Comparison of ENCODE assay signal across 23 cellular contexts in genomic region chr1:40167317-40167716, GRCh38. TPM values are rescaled to one million over a fixed set of nuclear protein-coding genes. Genes with fewer than 3 reads are reported as not detected.
A peak's percentile ranks its signal among the peaks of the same experiment; 100 is the strongest.
DNase-seq lines count a peak whose midpoint lies in the region; ATAC-seq, FAIRE-seq and TF ChIP-seq lines count a peak whose summit lies in the region.
"Had no signal": no experiment of that assay in that cellular context is flagged by ENCODE, and none has a peak within 500 bp of the region (broad histone marks: within the 10 kb centered on the region; RNA-seq: fewer than 3 reads in every experiment).

No MANE protein-coding gene starts in this region.

- H3K27ac ChIP-seq in GM12878 (ENCODE audit: control insufficient read depth, insufficient read depth): no peak overlapping the region
- H3K27ac ChIP-seq in smooth muscle cell (ENCODE audit: low read depth): no peak overlapping the region
- H3K27ac ChIP-seq in mammary epithelial cell (ENCODE audit: insufficient read depth, low read depth, low read length): no peak overlapping the region
- H3K27ac ChIP-seq: C4-2B, SJCRH30 had no signal

- peak; percentile 66 for FAIRE-seq in GM12878 (lab: Jason Lieb, UNC)
- FAIRE-seq: D721Med, GM19239, RCC 7860 had no signal

- H2AFZ ChIP-seq in GM12878 (ENCODE audit: control insufficient read depth, low read depth, low read length): no peak overlapping the region
- no peak overlapping the region for H2AFZ ChIP-seq in smooth muscle cell (ENCODE audit: low read depth)
- no peak overlapping the region for H2AFZ ChIP-seq in mammary epithelial cell (ENCODE audit: low read depth, low read length)

- H3K4me3 ChIP-seq in GM12878 (0 out of 2 replicates have a peak overlapping the region, but pooled peaks have one; percentile 21), smooth muscle cell (no peak overlapping the region), mammary epithelial cell (replicated peaks in 1 of 3; ENCODE audit: insufficient read depth in 1 of 3, low read depth in 2 of 3, low read length in 3 of 3) (no peak overlapping the region)
- H3K4me3 ChIP-seq: MG63, SJCRH30 had no signal

- in situ Hi-C loops in GM12878 (cut with MboI): no loop called here
- in situ Hi-C loops in mammary epithelial cell (cut with MboI; ENCODE audit: low sequenced_read_pairs in 2 of 2): no loop called here

- WGBS in GM12878 (ENCODE audit: insufficient coverage, insufficient replicate concordance, low lambda C conversion rate, missing lambda C conversion rate): 71% methylated on average over 4 of the region's 4 CpGs
- 95% methylated on average over 4 of the region's 4 CpGs for WGBS in smooth muscle cell (ENCODE audit: low lambda C conversion rate)
- 82% methylated on average over 4 of the region's 4 CpGs for WGBS in mammary epithelial cell (ENCODE audit: low coverage, missing lambda C conversion rate)

- H3K27ac Mint-ChIP-seq in activated naive CD8-positive, alpha-beta T cell: peak overlapping the region; percentile 38
- no peak overlapping the region for H3K27ac Mint-ChIP-seq in activated naive CD8-positive, alpha-beta T cell treated with anti-CD3 and anti-CD28 coated beads for 36 hours

- peaks cover 3% of the 10 kb centered on the region for H3K36me3 Mint-ChIP-seq in activated naive CD8-positive, alpha-beta T cell
- peaks cover 4% of the 10 kb centered on the region for H3K36me3 Mint-ChIP-seq in activated naive CD8-positive, alpha-beta T cell treated with anti-CD3 and anti-CD28 coated beads for 36 hours

- no peaks in the 10 kb centered on the region for H3K9me3 Mint-ChIP-seq in activated naive CD8-positive, alpha-beta T cell (ENCODE audit: low read depth)
- H3K9me3 Mint-ChIP-seq in activated naive CD8-positive, alpha-beta T cell treated with anti-CD3 and anti-CD28 coated beads for 36 hours: no peaks in the 10 kb centered on the region

- peak; percentile 63 for ATAC-seq in GM12878

- no peaks in the 10 kb centered on the region for H3K27me3 Mint-ChIP-seq in activated naive CD8-positive, alpha-beta T cell
- no peaks in the 10 kb centered on the region for H3K27me3 Mint-ChIP-seq in activated naive CD8-positive, alpha-beta T cell treated with anti-CD3 and anti-CD28 coated beads for 36 hours

- SMC1A ChIA-PET in GM12878 (lab: Charles Lee; ENCODE audit: uncharacterized antibody, unreplicated experiment): interaction anchor here (1.0 to 7.0 kb wide), 2 partner anchors 19 to 75 kb away, joined by 4 to 66 read pairs; no protein-coding TSS in a partner anchor

- no peaks in the 10 kb centered on the region for H3K4me1 ChIP-seq in GM12878 (ENCODE audit: control insufficient read depth, insufficient read depth, low read length)
- H3K4me1 ChIP-seq in smooth muscle cell (ENCODE audit: low read depth): peaks cover 19% of the 10 kb centered on the region
- peaks cover 9% of the 10 kb centered on the region for H3K4me1 ChIP-seq in mammary epithelial cell (ENCODE audit: insufficient read depth, low read length)
- H3K4me1 ChIP-seq: SJCRH30 had no signal

- dilution Hi-C loops in mammary epithelial cell (cut with HindIII; ENCODE audit: low sequenced_read_pairs): no loop called here

- H3K9me3 ChIP-seq in GM12878 (replicated peaks; ENCODE audit: control insufficient read depth, insufficient read depth, low read length): no peaks in the 10 kb centered on the region
- no peaks in the 10 kb centered on the region for H3K9me3 ChIP-seq in smooth muscle cell (replicated peaks; ENCODE audit: low read depth)
- H3K9me3 ChIP-seq in mammary epithelial cell (replicated peaks; ENCODE audit: insufficient read depth, low read length): no peaks in the 10 kb centered on the region
- H3K9me3 ChIP-seq: MG63, SJCRH30 had no signal

- RAD21 ChIA-PET in GM12878 (lab: Charles Lee; ENCODE audit: unreplicated experiment): interaction anchor here (1.3 kb wide), 1 partner anchor 21 kb away, joined by 3 read pairs; no protein-coding TSS in a partner anchor

- H3K9ac ChIP-seq in GM12878 (ENCODE audit: control insufficient read depth, insufficient read depth, low read length) (no peak overlapping the region), smooth muscle cell (ENCODE audit: low read depth) (no peak overlapping the region), mammary epithelial cell (ENCODE audit: insufficient read depth, low read length) (no peak overlapping the region)

- CTCF ChIA-PET in GM12878 (lab: Yijun Ruan, JAX) (interaction anchor here (0.6 to 1.7 kb wide), 4 partner anchors 11 to 148 kb away, joined by 3 to 5 read pairs (median 4); no protein-coding TSS in a partner anchor), mammary epithelial cell (lab: Charles Lee; ENCODE audit: low non-redundant PET) (no interaction called here)

- no peaks in the 10 kb centered on the region for H3F3A ChIP-seq in smooth muscle cell (ENCODE audit: low read depth)

- TF ChIP-seq EP300 in GM12878 (IDR thresholded peaks at IDR 0.05; ENCODE audit: borderline replicate concordance in 1 of 2, control insufficient read depth in 1 of 2, low read depth in 2 of 2, low read length in 2 of 2): no peak

- no peak for DNase-seq in activated naive CD8-positive, alpha-beta T cell treated with anti-CD3 and anti-CD28 coated beads for 36 hours
- DNase-seq in MV-4-11 (lab: John Stamatoyannopoulos, UW): peak; percentile 10
- no peak for DNase-seq in GM12878 (ENCODE audit: low read depth, low spot score)
- no peak for DNase-seq in activated naive CD4-positive, alpha-beta T cell treated with anti-CD3 and anti-CD28 coated beads, Interleukin-2, amount 50 U/mL, for 16 hours
- no peak for DNase-seq in smooth muscle cell (lab: John Stamatoyannopoulos, UW; ENCODE audit: unreplicated experiment)
- DNase-seq in mammary epithelial cell: no peak
- DNase-seq: 8988T, DMS53, GDM1, Kasumi-1, MG63, NCI-H1105 treated with DMSO at 0.1 percent for 48 hours, NCI-H2029 treated with DMSO at 0.1 percent for 48 hours, NCI-H226, NCI-H510A treated with DMSO at 0.1 percent for 48 hours, NCI-H774, OCI-M1, SJCRH30 had no signal

- peak overlapping the region; percentile 2 for H3K4me3 Mint-ChIP-seq in activated naive CD8-positive, alpha-beta T cell
- no peak overlapping the region for H3K4me3 Mint-ChIP-seq in activated naive CD8-positive, alpha-beta T cell treated with anti-CD3 and anti-CD28 coated beads for 36 hours

- H4K20me1 ChIP-seq in GM12878 (ENCODE audit: control insufficient read depth, insufficient read depth) (peaks cover 9% of the 10 kb centered on the region; the same call in 1 of the 2 replicates), smooth muscle cell (ENCODE audit: low read depth) (peaks cover 98% of the 10 kb centered on the region), mammary epithelial cell (ENCODE audit: insufficient read depth, low read length) (peaks cover 19% of the 10 kb centered on the region)

- BruUV-seq in GM12878 (replicated peaks; lab: Mats Ljungman, UMichigan) (no TSS peak), mammary epithelial cell (replicated peaks; lab: Mats Ljungman, UMichigan) (no TSS peak)

- POLR2A ChIA-PET in GM12878 (lab: Charles Lee): no interaction called here

- H3K4me1 Mint-ChIP-seq in activated naive CD8-positive, alpha-beta T cell (ENCODE audit: low read depth): peaks cover 31% of the 10 kb centered on the region
- peaks cover 25% of the 10 kb centered on the region for H3K4me1 Mint-ChIP-seq in activated naive CD8-positive, alpha-beta T cell treated with anti-CD3 and anti-CD28 coated beads for 36 hours

- no peak for TF ChIP-seq RAD21 in GM12878 (IDR thresholded peaks at IDR 0.05; ENCODE audit: insufficient read depth, low read depth, low read length)

- TF ChIP-seq POLR2A in GM12878 (IDR thresholded peaks at IDR 0.05; ENCODE audit: low read depth, low read length): no peak

- H3K79me2 ChIP-seq in GM12878 (ENCODE audit: control insufficient read depth, insufficient read depth, low read length) (peaks cover 88% of the 10 kb centered on the region), smooth muscle cell (ENCODE audit: low read depth) (peaks cover 98% of the 10 kb centered on the region), mammary epithelial cell (ENCODE audit: insufficient read depth, low read length) (peaks cover 96% of the 10 kb centered on the region)

- H3K36me3 ChIP-seq in GM12878 (ENCODE audit: control insufficient read depth in 2 of 2, insufficient read depth in 2 of 2, low read length in 1 of 2) (no peaks in the 10 kb centered on the region), smooth muscle cell (ENCODE audit: low read depth) (no peaks in the 10 kb centered on the region), mammary epithelial cell (ENCODE audit: insufficient read depth, low read length) (no peaks in the 10 kb centered on the region)
- H3K36me3 ChIP-seq: MG63, SJCRH30 had no signal

- TF ChIP-seq CTCF in GM12878 (IDR thresholded peaks at IDR 0.05 in 2 of 3, conservative IDR thresholded peaks at IDR 0.05 in 1 of 3; ENCODE audit: control insufficient read depth in 2 of 3, extremely low read depth in 1 of 3, insufficient read depth in 1 of 3, low read depth in 3 of 3, low read length in 3 of 3) (peak in 2 of 3 experiments; percentile 27 to 30; a peak in 2 of 6 replicates), smooth muscle cell (IDR thresholded peaks at IDR 0.05; ENCODE audit: borderline replicate concordance, insufficient read depth, poor library complexity, severe bottlenecking) (no peak), mammary epithelial cell (conservative IDR thresholded peaks at IDR 0.05 in 1 of 2, IDR thresholded peaks at IDR 0.05 in 1 of 2; ENCODE audit: extremely low read depth in 1 of 2, insufficient read depth in 1 of 2, low read depth in 1 of 2, low read length in 2 of 2) (no peak)

- H3K4me2 ChIP-seq in GM12878 (ENCODE audit: control insufficient read depth, insufficient read depth) (no peak overlapping the region), smooth muscle cell (no peak overlapping the region), mammary epithelial cell (ENCODE audit: insufficient read depth, low read depth, low read length) (no peak overlapping the region)

- H3K27me3 ChIP-seq in GM12878 (replicated peaks in 1 of 2; ENCODE audit: control insufficient read depth in 2 of 2, insufficient read depth in 2 of 2, low read length in 1 of 2) (no peaks in the 10 kb centered on the region), smooth muscle cell (ENCODE audit: low read depth) (no peaks in the 10 kb centered on the region), mammary epithelial cell (ENCODE audit: insufficient read depth, low read length) (no peaks in the 10 kb centered on the region)
- H3K27me3 ChIP-seq: MG63, SJCRH30 had no signal

- intact Hi-C loops in GM12878 (cut with micrococcal nuclease; ENCODE audit: unreplicated experiment): no loop called here
- intact Hi-C loops in mammary epithelial cell (cut with micrococcal nuclease): no loop called here

RNA-seq across cellular contexts. Expression of gene RLF, which starts 6.1 kb away (rescaled TPM):
- total RNA-seq in activated naive CD8-positive, alpha-beta T cell treated with anti-CD3 and anti-CD28 coated beads for 36 hours: 10 to 100 TPM; 13.6 to 13.7 TPM
- total RNA-seq in GM12878 (2013; cell fraction: nucleolus; rRNA removed): 99.1 and 105 TPM in 2 replicates
- total RNA-seq in GM12878 (2014; rRNA removed) (10.3 and 12.1 TPM in 2 replicates), GM12878 (2014; rRNA removed; fragmentation: Illumina TruSeq; extraction: Trizol) (18.2 and 18.7 TPM in 2 replicates), GM12878 (2021) (12.0 and 12.5 TPM in 2 replicates), smooth muscle cell (35.2 and 39.6 TPM in 2 replicates), mammary epithelial cell (10 to 100 TPM; 12.4 to 23.8 TPM)
- polyA plus RNA-seq in GM12878 (2011; ENCODE audit: low read depth): 3.8 TPM
- polyA plus RNA-seq in GM12878 (2011; rRNA removed) (19.8 and 30.8 TPM in 2 replicates), GM12878 (2014; fragmentation: Illumina TruSeq; extraction: Trizol) (11.2 and 14.6 TPM in 2 replicates), GM12878 (2014; fragmentation: Nextera tagmentation; extraction: Ambion mirVana) (1 to 10 TPM; 2.0 to 3.6 TPM), GM12878 (2014; rRNA removed) (5.6 and 7.0 TPM in 2 replicates), GM12878 (2016; fragmentation: Nextera tagmentation; extraction: Ambion mirVana) (1 to 10 TPM; 6.7 to 7.0 TPM), smooth muscle cell (7.3 and 8.2 TPM in 2 replicates), mammary epithelial cell (6.3 TPM)
- polyA plus RNA-seq in GM12878 (2011; cell fraction: cytosol; rRNA removed): 6.8 and 9.0 TPM in 2 replicates
- 15.6 and 21.8 TPM in 2 replicates for polyA plus RNA-seq in GM12878 (2011; cell fraction: nucleus; rRNA removed)
- 5.4 and 15.6 TPM in 2 replicates for polyA plus RNA-seq in GM12878 (2012)
- 24.3 and 39.9 TPM in 2 replicates for polyA minus RNA-seq in GM12878 (2011; rRNA and poly(A)+ RNA removed)
- 13.6 and 14.0 TPM in 2 replicates for polyA minus RNA-seq in GM12878 (2011; cell fraction: cytosol; rRNA and poly(A)+ RNA removed)
- polyA minus RNA-seq in GM12878 (2011; cell fraction: nucleus; rRNA and poly(A)+ RNA removed): 15.7 and 16.9 TPM in 2 replicates
- polyA minus RNA-seq in mammary epithelial cell: 13.5 TPM

Comparison
In these comparisons a context has a peak if more than half of its experiments do, and no peak if none do; other contexts are left out.
1. CTCF ChIP-seq: peak in GM12878 (2 of 3); none in smooth muscle cell (single experiment) and mammary epithelial cell (0 of 2).